ENCODE assay signal across 24 cellular contexts in the genomic region with DNA sequence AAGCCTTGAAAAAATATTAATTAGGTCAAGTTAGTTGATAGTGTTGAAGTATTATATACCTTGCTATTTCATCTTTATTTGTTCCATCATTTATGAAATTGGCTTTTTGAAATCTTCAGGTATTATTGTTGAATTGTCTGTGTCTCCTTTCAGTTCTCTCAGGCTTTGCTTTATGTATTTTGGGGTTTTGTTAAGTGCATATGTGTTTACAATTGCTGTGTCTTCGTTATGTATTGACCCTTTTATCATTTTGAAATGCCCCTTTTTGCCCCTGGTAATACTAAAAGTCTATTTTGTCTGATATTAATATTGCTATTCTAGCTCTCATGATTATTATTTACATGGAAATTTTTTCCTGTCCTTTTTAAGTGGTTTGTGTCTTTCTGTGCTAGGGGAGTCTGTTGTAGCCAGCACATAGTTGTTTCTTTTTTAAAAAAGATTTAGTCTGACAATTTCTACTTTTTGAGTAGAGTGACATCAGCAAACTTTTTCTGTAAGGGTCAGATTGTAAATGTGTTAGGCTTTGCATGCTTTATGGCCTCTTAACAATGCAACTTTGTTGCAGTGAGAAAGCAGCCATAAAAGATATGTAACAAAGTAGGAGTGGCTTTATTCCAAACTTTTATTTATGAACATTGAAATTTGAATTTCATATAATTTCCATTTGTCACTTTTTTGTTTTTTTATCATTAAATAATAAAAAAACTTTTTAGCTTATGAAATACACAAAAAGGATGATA.
"Had no signal": no experiment of that assay in that cellular context is flagged by ENCODE, and none has a peak within 500 bp of the region (broad histone marks: within the 10 kb centered on the region; RNA-seq: fewer than 3 reads in every experiment).

No MANE protein-coding gene starts in this region.

- H3K9ac ChIP-seq: neural progenitor cell had no signal

- H3K36me3 ChIP-seq: esophagus squamous epithelium, left lung, sigmoid colon, spleen, tibial artery, upper lobe of left lung had no signal

- H3K27ac Mint-ChIP-seq: mesothelial cell of epicardium; naive thymus-derived CD4-positive, alpha-beta T cell; nephron; neural progenitor cell; stimulated activated memory B cell treated with anti-CD40 and anti-IgM and Interleukin-4, amounts not matched to agents 10 μg/mL and 1 μg/mL and 100 μg/mL, for 72 hours had no signal

- H3K9me3 ChIP-seq: esophagus squamous epithelium, sigmoid colon, testis, tibial artery, upper lobe of left lung had no signal

- ATAC-seq: left lung; naive thymus-derived CD4-positive, alpha-beta T cell; right cardiac atrium; stimulated activated memory B cell treated with anti-CD40 and anti-IgM and Interleukin-4, amounts not matched to agents 10 μg/mL and 1 μg/mL and 100 μg/mL, for 72 hours; stimulated activated naive CD8-positive, alpha-beta T cell treated with anti-CD3 and anti-CD28 coated beads, Interleukin-15, Interleukin-2, amounts not matched to agents 100 U/mL and 50 U/mL, for 24 hours had no signal

- H3K27me3 ChIP-seq: dorsolateral prefrontal cortex, esophagus squamous epithelium, left lung, neural progenitor cell, sigmoid colon, spleen, testis, tibial artery, upper lobe of left lung had no signal

- H3K4me1 ChIP-seq: neural progenitor cell, testis had no signal

- H3K4me1 Mint-ChIP-seq: mesothelial cell of epicardium; nephron; neural progenitor cell; stimulated activated memory B cell treated with anti-CD40 and anti-IgM and Interleukin-4, amounts not matched to agents 10 μg/mL and 1 μg/mL and 100 μg/mL, for 72 hours had no signal

- H3K27me3 Mint-ChIP-seq: naive thymus-derived CD4-positive, alpha-beta T cell had no signal

- H3K27ac ChIP-seq: dorsolateral prefrontal cortex, esophagus squamous epithelium, left lung, neural progenitor cell, psoas muscle, sigmoid colon, spleen, testis, tibial artery, upper lobe of left lung had no signal

- H3K4me3 Mint-ChIP-seq: mesothelial cell of epicardium; naive thymus-derived CD4-positive, alpha-beta T cell; nephron; neural progenitor cell; stimulated activated memory B cell treated with anti-CD40 and anti-IgM and Interleukin-4, amounts not matched to agents 10 μg/mL and 1 μg/mL and 100 μg/mL, for 72 hours had no signal

- H3K36me3 Mint-ChIP-seq: naive thymus-derived CD4-positive, alpha-beta T cell; stimulated activated memory B cell treated with anti-CD40 and anti-IgM and Interleukin-4, amounts not matched to agents 10 μg/mL and 1 μg/mL and 100 μg/mL, for 72 hours had no signal

- H3K4me3 ChIP-seq: dorsolateral prefrontal cortex, esophagus squamous epithelium, left lung, neural progenitor cell, psoas muscle, sigmoid colon, spleen, testis, tibial artery, upper lobe of left lung had no signal

- DNase-seq: cerebellar nuclear complex; dorsolateral prefrontal cortex; effector CD4-positive, alpha-beta T cell; esophagus squamous epithelium; foreskin melanocyte; kidney; left lung; mesenchymal stem cell; naive thymus-derived CD4-positive, alpha-beta T cell; posterior cingulate gyrus; psoas muscle; right cardiac atrium; sigmoid colon; spleen; stimulated activated CD4-positive, alpha-beta T cell treated with anti-CD3 and anti-CD28 coated beads, Interleukin-4, amount 100 ng/mL, for 4 hours; stimulated activated naive CD8-positive, alpha-beta T cell treated with anti-CD3 and anti-CD28 coated beads, Interleukin-15, Interleukin-2, amounts not matched to agents 100 U/mL and 50 U/mL, for 24 hours; substantia nigra; testis; tibial artery; upper lobe of left lung had no signal
